ENCODE assay signal across 8 cellular contexts in the genomic region with DNA sequence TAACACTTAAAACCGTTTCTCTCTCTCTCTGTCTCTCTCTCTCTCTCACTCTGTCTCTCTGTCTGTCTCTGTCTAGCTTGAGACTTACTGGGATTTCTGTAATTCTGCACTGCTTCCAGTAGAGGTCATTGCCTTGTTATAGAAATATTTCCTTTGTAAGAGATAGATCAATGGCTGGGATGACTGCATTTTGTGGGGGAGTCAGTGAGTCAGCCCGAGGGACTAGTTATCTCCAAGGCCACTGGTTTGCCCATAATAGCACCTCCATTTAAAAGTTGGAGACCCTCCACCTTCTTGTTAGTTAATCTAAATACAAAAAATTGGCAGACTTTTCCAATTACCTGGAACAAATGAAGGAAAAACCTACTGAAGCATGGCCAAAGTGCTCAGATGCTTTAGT.
DNase-seq lines count a peak whose midpoint lies in the region; ATAC-seq and TF ChIP-seq lines count a peak whose summit lies in the region.

No MANE protein-coding gene starts in this region.

- H3K4me3 ChIP-seq in AG04450 (ENCODE audit: low read depth, low read length), result no peak overlapping the region

- in situ Hi-C loops in G401 (cut with HindIII; ENCODE audit: low sequenced_read_pairs), result no loop called here

- CTCF ChIA-PET in AG04450 (lab: Charles Lee), result interaction anchor here (0.7 to 3.1 kb wide), 10 partner anchors 9 to 838 kb away, joined by 3 to 15 read pairs (median 4); a partner anchor contains a TSS

- POLR2A ChIA-PET in AG04450 (lab: Yijun Ruan, JAX), result no interaction called here

- TF ChIP-seq POLR2A in GM18505 (IDR thresholded peaks at IDR 0.05; ENCODE audit: borderline replicate concordance, extremely low read depth, insufficient read depth, insufficient read length), result no peak

- ATAC-seq in GM18505 (IDR thresholded peaks at IDR 0.05; ENCODE audit: unreplicated experiment) (peak; percentile 80), HG02840 (IDR thresholded peaks at IDR 0.05; ENCODE audit: low FRiP score, unreplicated experiment) (peak; percentile 72)

- peak; percentile 63 for TF ChIP-seq CTCF in AG04450 (IDR thresholded peaks at IDR 0.05; ENCODE audit: low read depth, low read length)

- DNase-seq in AG04450 (ENCODE audit: low read depth, low spot score) (no peak), NCI-H1105 (lab: John Stamatoyannopoulos, UW) (peak; percentile 25), dermis microvascular lymphatic vessel endothelial cell (ENCODE audit: low read depth in 2 of 2) (peak; percentile 20), retina (peak; percentile 23), G401 (ENCODE audit: low spot score) (no peak)
- no peak for DNase-seq in stimulated activated naive CD4-positive, alpha-beta T cell (lab: John Stamatoyannopoulos, UW)

- no peaks in the 10 kb centered on the region for H3K27me3 ChIP-seq in AG04450 (ENCODE audit: control insufficient read depth, insufficient read depth, low read length)

- no peaks in the 10 kb centered on the region for H3K9me3 ChIP-seq in AG04450 (ENCODE audit: control insufficient read depth, insufficient read depth, low read length)

- H3K27ac ChIP-seq in AG04450 (ENCODE audit: low read depth, low read length), result no peak overlapping the region

Comparison
In these comparisons a context has a peak if more than half of its experiments do, and no peak if none do; other contexts are left out.
1. DNase-seq: peak in NCI-H1105 (single experiment), dermis microvascular lymphatic vessel endothelial cell (2 of 2) and retina (single experiment); none in AG04450 (single experiment), stimulated activated naive CD4-positive, alpha-beta T cell (0 of 6) and G401 (single experiment).